ENCODE assay signal across 15 cellular contexts in genomic region chr11:26569646-26570045, GRCh38. TPM values are rescaled to one million over a fixed set of nuclear protein-coding genes. Genes with fewer than 3 reads are reported as not detected.
DNase-seq lines count a peak whose midpoint lies in the region; ATAC-seq, FAIRE-seq and TF ChIP-seq lines count a peak whose summit lies in the region.
"Had no signal": no experiment of that assay in that cellular context is flagged by ENCODE, and none has a peak within 500 bp of the region (broad histone marks: within the 10 kb centered on the region; RNA-seq: fewer than 3 reads in every experiment).

No MANE protein-coding gene starts in this region.

- H2AFZ ChIP-seq in GM12878 (ENCODE audit: control insufficient read depth, low read depth, low read length), result no peak overlapping the region
- H2AFZ ChIP-seq in keratinocyte (ENCODE audit: control insufficient read depth, low read length), result no peak overlapping the region

- in situ Hi-C loops in GM12878 (cut with MboI), result no loop called here

- no peaks in the 10 kb centered on the region for H3K9me1 ChIP-seq in keratinocyte (ENCODE audit: control insufficient read depth, extremely low read depth, insufficient read depth, low read length)

- no TSS peak for BruUV-seq in GM12878 (replicated peaks; lab: Mats Ljungman, UMichigan)

- H3K9me3 ChIP-seq in GM12878 (replicated peaks; ENCODE audit: control insufficient read depth, insufficient read depth, low read length), result no peaks in the 10 kb centered on the region
- H3K9me3 ChIP-seq in keratinocyte (ENCODE audit: control insufficient read depth, low read depth, low read length), result no peaks in the 10 kb centered on the region
- no peaks in the 10 kb centered on the region for H3K9me3 ChIP-seq in CD4-positive, alpha-beta memory T cell (ENCODE audit: control insufficient read depth in 1 of 2, low read length in 2 of 2)
- H3K9me3 ChIP-seq in WERI-Rb-1 (ENCODE audit: severe bottlenecking), result no peaks in the 10 kb centered on the region
- H3K9me3 ChIP-seq: Caco-2 had no signal

- intact Hi-C loops in GM12878 (cut with micrococcal nuclease; ENCODE audit: unreplicated experiment), result no loop called here
- intact Hi-C loops in CD4-positive, alpha-beta memory T cell (cut with micrococcal nuclease), result no loop called here

- H3K4me1 Mint-ChIP-seq in progenitor cell of endocrine pancreas (ENCODE audit: low read depth), result peaks cover 31% of the 10 kb centered on the region
- no peaks in the 10 kb centered on the region for H3K4me1 Mint-ChIP-seq in CD4-positive, alpha-beta memory T cell
- no peaks in the 10 kb centered on the region for H3K4me1 Mint-ChIP-seq in stimulated activated memory B cell treated with anti-CD40 and anti-IgM and Interleukin-4, amounts not matched to agents 10 μg/mL and 1 μg/mL and 100 μg/mL, for 72 hours
- H3K4me1 Mint-ChIP-seq: CD14-positive monocyte; CD8-positive, alpha-beta memory T cell had no signal

- no peak for TF ChIP-seq EP300 in GM12878 (IDR thresholded peaks at IDR 0.05; ENCODE audit: borderline replicate concordance in 1 of 2, control insufficient read depth in 1 of 2, low read depth in 2 of 2, low read length in 2 of 2)

- H3K27ac ChIP-seq in GM12878 (ENCODE audit: control insufficient read depth, insufficient read depth) (no peak overlapping the region), keratinocyte (ENCODE audit: control insufficient read depth, insufficient read depth, low read length) (no peak overlapping the region), WERI-Rb-1 (no peak overlapping the region)
- no peak overlapping the region for H3K27ac ChIP-seq in CD4-positive, alpha-beta memory T cell (ENCODE audit: low read depth, low read length)

- H3K36me3 ChIP-seq in GM12878 (ENCODE audit: control insufficient read depth in 2 of 2, insufficient read depth in 2 of 2, low read length in 1 of 2), result no peaks in the 10 kb centered on the region
- H3K36me3 ChIP-seq in keratinocyte (ENCODE audit: control insufficient read depth in 2 of 2, extremely low read depth in 1 of 2, insufficient read depth in 2 of 2, low read length in 2 of 2), result no peaks in the 10 kb centered on the region
- no peaks in the 10 kb centered on the region for H3K36me3 ChIP-seq in CD4-positive, alpha-beta memory T cell (ENCODE audit: insufficient read depth, low read length)
- H3K36me3 ChIP-seq in WERI-Rb-1, result no peaks in the 10 kb centered on the region

- DNase-seq in GM12878 (ENCODE audit: low read depth, low spot score), result no peak
- DNase-seq in keratinocyte (ENCODE audit: low read depth, low spot score), result no peak
- DNase-seq in progenitor cell of endocrine pancreas (ENCODE audit: low spot score, unreplicated experiment), result no peak
- DNase-seq in NCI-H510A treated with DMSO at 0.1 percent for 48 hours (lab: John Stamatoyannopoulos, UW), result no peak
- DNase-seq in CD4-positive, alpha-beta memory T cell, result no peak
- DNase-seq in WERI-Rb-1, result no peak
- DNase-seq: Caco-2; CD8-positive, alpha-beta memory T cell; DND-41; GDM1; H7 had no signal

- 6% methylated on average over 2 of the region's 2 CpGs for WGBS in GM12878 (ENCODE audit: insufficient coverage, insufficient replicate concordance, low lambda C conversion rate, missing lambda C conversion rate)

- CTCF ChIA-PET in GM12878 (lab: Yijun Ruan, JAX), result interaction anchor here (0.8 to 2.6 kb wide), 4 partner anchors 16 to 99 kb away, joined by 3 to 11 read pairs (median 4); no protein-coding TSS in a partner anchor
- CTCF ChIA-PET in CD4-positive, alpha-beta memory T cell (lab: Charles Lee; ENCODE audit: partially characterized antibody), result no interaction called here

- H3K36me3 Mint-ChIP-seq in progenitor cell of endocrine pancreas (ENCODE audit: insufficient read depth), result no peaks in the 10 kb centered on the region
- no peaks in the 10 kb centered on the region for H3K36me3 Mint-ChIP-seq in CD4-positive, alpha-beta memory T cell
- H3K36me3 Mint-ChIP-seq in stimulated activated memory B cell treated with anti-CD40 and anti-IgM and Interleukin-4, amounts not matched to agents 10 μg/mL and 1 μg/mL and 100 μg/mL, for 72 hours, result no peaks in the 10 kb centered on the region
- H3K36me3 Mint-ChIP-seq: CD14-positive monocyte; CD8-positive, alpha-beta memory T cell had no signal

- H3K4me2 ChIP-seq in GM12878 (ENCODE audit: control insufficient read depth, insufficient read depth) (peak overlapping the region; percentile 9; the same call in 1 of the 2 replicates), keratinocyte (ENCODE audit: control insufficient read depth, extremely low read depth, insufficient read depth, low read depth, low read length) (peak overlapping the region; percentile 17)

- FAIRE-seq in GM12878 (lab: Jason Lieb, UNC), result no peak
- no peak for FAIRE-seq in keratinocyte (lab: Jason Lieb, UNC)

- H3K27ac Mint-ChIP-seq in progenitor cell of endocrine pancreas, result peak overlapping the region; percentile 77
- no peak overlapping the region for H3K27ac Mint-ChIP-seq in CD4-positive, alpha-beta memory T cell
- no peak overlapping the region for H3K27ac Mint-ChIP-seq in stimulated activated memory B cell treated with anti-CD40 and anti-IgM and Interleukin-4, amounts not matched to agents 10 μg/mL and 1 μg/mL and 100 μg/mL, for 72 hours
- H3K27ac Mint-ChIP-seq: CD14-positive monocyte; CD8-positive, alpha-beta memory T cell had no signal

- H4K20me1 ChIP-seq in GM12878 (ENCODE audit: control insufficient read depth, insufficient read depth) (no peaks in the 10 kb centered on the region), keratinocyte (ENCODE audit: control insufficient read depth, extremely low read depth, insufficient read depth, low read length) (no peaks in the 10 kb centered on the region)

- H3K9me3 Mint-ChIP-seq in progenitor cell of endocrine pancreas (ENCODE audit: low read depth), result no peaks in the 10 kb centered on the region
- H3K9me3 Mint-ChIP-seq in CD4-positive, alpha-beta memory T cell, result peaks cover 0 to 17% (median 7%) of the 10 kb centered on the region in 8 donors
- peaks cover 3% of the 10 kb centered on the region for H3K9me3 Mint-ChIP-seq in stimulated activated memory B cell treated with anti-CD40 and anti-IgM and Interleukin-4, amounts not matched to agents 10 μg/mL and 1 μg/mL and 100 μg/mL, for 72 hours

- TF ChIP-seq RAD21 in GM12878 (IDR thresholded peaks at IDR 0.05; ENCODE audit: insufficient read depth, low read depth, low read length), result no peak

- TF ChIP-seq CTCF in GM12878 (IDR thresholded peaks at IDR 0.05 in 2 of 3, conservative IDR thresholded peaks at IDR 0.05 in 1 of 3; ENCODE audit: control insufficient read depth in 2 of 3, extremely low read depth in 1 of 3, insufficient read depth in 1 of 3, low read depth in 3 of 3, low read length in 3 of 3) (no peak), keratinocyte (optimal IDR thresholded peaks at IDR 0.05 in 1 of 3, IDR thresholded peaks at IDR 0.05 in 1 of 3, conservative IDR thresholded peaks at IDR 0.05 in 1 of 3; ENCODE audit: extremely low read depth in 1 of 3, insufficient read depth in 2 of 3, low read length in 3 of 3) (no peak), progenitor cell of endocrine pancreas (IDR thresholded peaks at IDR 0.05; ENCODE audit: unreplicated experiment) (no peak), WERI-Rb-1 (IDR thresholded peaks at IDR 0.05; ENCODE audit: low read depth, low read length) (no peak)

- H3K79me2 ChIP-seq in GM12878 (ENCODE audit: control insufficient read depth, insufficient read depth, low read length) (no peaks in the 10 kb centered on the region), keratinocyte (ENCODE audit: control insufficient read depth, insufficient read depth, low read length) (no peaks in the 10 kb centered on the region)

- no peaks in the 10 kb centered on the region for H3K4me1 ChIP-seq in GM12878 (ENCODE audit: control insufficient read depth, insufficient read depth, low read length)
- H3K4me1 ChIP-seq in keratinocyte (ENCODE audit: control insufficient read depth, extremely low read depth, insufficient read depth, low read length), result peaks cover 20% of the 10 kb centered on the region
- H3K4me1 ChIP-seq in CD4-positive, alpha-beta memory T cell (ENCODE audit: insufficient read depth, low read length), result no peaks in the 10 kb centered on the region

- SMC1A ChIA-PET in GM12878 (lab: Charles Lee; ENCODE audit: uncharacterized antibody, unreplicated experiment), result interaction anchor here (0.7 to 2.6 kb wide), 8 partner anchors 11 to 69 kb away, joined by 3 to 9 read pairs (median 4); no protein-coding TSS in a partner anchor

- no peak for TF ChIP-seq POLR2A in GM12878 (IDR thresholded peaks at IDR 0.05; ENCODE audit: low read depth, low read length)

- RAD21 ChIA-PET in GM12878 (lab: Charles Lee; ENCODE audit: unreplicated experiment), result interaction anchor here (1.5 to 1.8 kb wide), 2 partner anchors 13 to 15 kb away, joined by 7 to 11 read pairs; no protein-coding TSS in a partner anchor

- H3K9ac ChIP-seq in GM12878 (ENCODE audit: control insufficient read depth, insufficient read depth, low read length) (no peak overlapping the region), keratinocyte (ENCODE audit: control insufficient read depth, extremely low read depth, insufficient read depth, low read length) (no peak overlapping the region)

- dilution Hi-C loops in keratinocyte (cut with MboI; ENCODE audit: extremely low pct_ligation_motif_present, low sequenced_read_pairs), result no loop called here

- ATAC-seq in GM12878, result peak; percentile 26; the same call in 2 of the 3 replicates
- ATAC-seq in stimulated activated memory B cell treated with anti-CD40 and anti-IgM and Interleukin-4, amounts not matched to agents 10 μg/mL and 1 μg/mL and 100 μg/mL, for 72 hours, result no peak

- POLR2A ChIA-PET in GM12878 (lab: Charles Lee), result interaction anchor here (0.6 to 3.8 kb wide), 3 partner anchors 9 to 38 kb away, joined by 3 to 12 read pairs (median 4); no protein-coding TSS in a partner anchor
- POLR2A ChIA-PET in CD4-positive, alpha-beta memory T cell (lab: Charles Lee; ENCODE audit: partially characterized antibody), result no interaction called here

- no peak overlapping the region for H3K4me3 Mint-ChIP-seq in progenitor cell of endocrine pancreas (ENCODE audit: low read depth)
- H3K4me3 Mint-ChIP-seq in CD4-positive, alpha-beta memory T cell, result no peak overlapping the region
- no peak overlapping the region for H3K4me3 Mint-ChIP-seq in stimulated activated memory B cell treated with anti-CD40 and anti-IgM and Interleukin-4, amounts not matched to agents 10 μg/mL and 1 μg/mL and 100 μg/mL, for 72 hours
- H3K4me3 Mint-ChIP-seq: CD14-positive monocyte; CD8-positive, alpha-beta memory T cell had no signal

- H3K4me3 ChIP-seq in GM12878 (no peak overlapping the region), keratinocyte (ENCODE audit: control insufficient read depth in 2 of 3, extremely low read depth in 1 of 3, insufficient read depth in 2 of 3, low read depth in 1 of 3, low read length in 3 of 3) (no peak overlapping the region), WERI-Rb-1 (ENCODE audit: low read depth, low read length) (no peak overlapping the region)
- no peak overlapping the region for H3K4me3 ChIP-seq in CD4-positive, alpha-beta memory T cell (ENCODE audit: low read length in 2 of 2)

- H3K27me3 ChIP-seq in GM12878 (replicated peaks in 1 of 2; ENCODE audit: control insufficient read depth in 2 of 2, insufficient read depth in 2 of 2, low read length in 1 of 2), result no peaks in the 10 kb centered on the region; a peak in 1 of 4 replicates
- no peaks in the 10 kb centered on the region for H3K27me3 ChIP-seq in keratinocyte (ENCODE audit: control insufficient read depth, extremely low read depth, insufficient read depth, low read length)
- H3K27me3 ChIP-seq in CD4-positive, alpha-beta memory T cell (ENCODE audit: insufficient read depth, low read length), result no peaks in the 10 kb centered on the region
- H3K27me3 ChIP-seq in WERI-Rb-1 (ENCODE audit: insufficient read depth, low read depth, severe bottlenecking), result no peaks in the 10 kb centered on the region

- H3K27me3 Mint-ChIP-seq in progenitor cell of endocrine pancreas, result no peaks in the 10 kb centered on the region
- H3K27me3 Mint-ChIP-seq in CD4-positive, alpha-beta memory T cell, result no peaks in the 10 kb centered on the region
- no peaks in the 10 kb centered on the region for H3K27me3 Mint-ChIP-seq in stimulated activated memory B cell treated with anti-CD40 and anti-IgM and Interleukin-4, amounts not matched to agents 10 μg/mL and 1 μg/mL and 100 μg/mL, for 72 hours
- H3K27me3 Mint-ChIP-seq: CD8-positive, alpha-beta memory T cell had no signal

RNA-seq across cellular contexts. Expression of gene MUC15, which starts 2.4 kb away (rescaled TPM):
- total RNA-seq in GM12878 (2013; cell fraction: nucleolus; rRNA removed), result 0.40 TPM in 1 of 2 replicates, not detected in the other
- total RNA-seq in GM12878 (2014; rRNA removed), result 0.05 TPM in 1 of 2 replicates, not detected in the other
- total RNA-seq in GM12878 (2014; rRNA removed; fragmentation: Illumina TruSeq; extraction: Trizol), result 0.05 TPM in 1 of 2 replicates, not detected in the other
- 0.15 TPM in 1 of 2 replicates, not detected in the other for total RNA-seq in GM12878 (2021)
- not detected for polyA plus RNA-seq in GM12878 (2011; ENCODE audit: low read depth)
- 0.86 and 1.4 TPM in 2 replicates for polyA plus RNA-seq in GM12878 (2011; rRNA removed)
- polyA plus RNA-seq in GM12878 (2011; cell fraction: cytosol; rRNA removed), result 0.19 and 0.27 TPM in 2 replicates
- polyA plus RNA-seq in GM12878 (2011; cell fraction: nucleus; rRNA removed), result 1.5 and 2.8 TPM in 2 replicates
- polyA plus RNA-seq in GM12878 (2012), result not detected in 2 replicates
- 0.03 TPM in 1 of 2 replicates, not detected in the other for polyA plus RNA-seq in GM12878 (2014; fragmentation: Illumina TruSeq; extraction: Trizol)
- not detected for polyA plus RNA-seq in GM12878 (2014; fragmentation: Nextera tagmentation; extraction: Ambion mirVana)
- 0.03 TPM in 1 of 2 replicates, not detected in the other for polyA plus RNA-seq in GM12878 (2014; rRNA removed)
- not detected for polyA plus RNA-seq in GM12878 (2016; fragmentation: Nextera tagmentation; extraction: Ambion mirVana)
- 0.29 and 0.31 TPM in 2 replicates for polyA minus RNA-seq in GM12878 (2011; rRNA and poly(A)+ RNA removed)
- not detected in 2 replicates for polyA minus RNA-seq in GM12878 (2011; cell fraction: cytosol; rRNA and poly(A)+ RNA removed)
- 0.29 and 0.48 TPM in 2 replicates for polyA minus RNA-seq in GM12878 (2011; cell fraction: nucleus; rRNA and poly(A)+ RNA removed)
- polyA plus RNA-seq in keratinocyte, result 0.35 to 2.2 TPM (median 1.5 TPM) in 3 replicates
- polyA plus RNA-seq in keratinocyte (2011; ENCODE audit: low read depth), result 6.8 TPM
- 0.31 and 0.91 TPM in 2 replicates for polyA plus RNA-seq in keratinocyte (2011; cell fraction: cytosol; rRNA removed)
- polyA plus RNA-seq in keratinocyte (2011; cell fraction: nucleus; rRNA removed), result 1.7 and 3.0 TPM in 2 replicates
- 0.21 and 11.7 TPM in 2 replicates for polyA plus RNA-seq in keratinocyte (2012; ENCODE audit: low replicate concordance)
- 0.79 to 2.1 TPM in 2 of 3 replicates, not detected in the other for polyA minus RNA-seq in keratinocyte
- polyA minus RNA-seq in keratinocyte (2011; cell fraction: cytosol; rRNA and poly(A)+ RNA removed), result not detected
- polyA minus RNA-seq in keratinocyte (2011; cell fraction: nucleus; rRNA and poly(A)+ RNA removed), result 0.95 and 1.1 TPM in 2 replicates
- 0.31 and 0.53 TPM in 2 replicates for total RNA-seq in progenitor cell of endocrine pancreas
- total RNA-seq in CD4-positive, alpha-beta memory T cell, result not detected
- not detected for polyA plus RNA-seq in CD4-positive, alpha-beta memory T cell
- total RNA-seq: A673; CD8-positive, alpha-beta memory T cell; H7 had no signal
- polyA plus RNA-seq: BJ; CD14-positive monocyte; CD8-positive, alpha-beta memory T cell had no signal
